ENCODE assay signal across 27 cellular contexts in the genomic region with DNA sequence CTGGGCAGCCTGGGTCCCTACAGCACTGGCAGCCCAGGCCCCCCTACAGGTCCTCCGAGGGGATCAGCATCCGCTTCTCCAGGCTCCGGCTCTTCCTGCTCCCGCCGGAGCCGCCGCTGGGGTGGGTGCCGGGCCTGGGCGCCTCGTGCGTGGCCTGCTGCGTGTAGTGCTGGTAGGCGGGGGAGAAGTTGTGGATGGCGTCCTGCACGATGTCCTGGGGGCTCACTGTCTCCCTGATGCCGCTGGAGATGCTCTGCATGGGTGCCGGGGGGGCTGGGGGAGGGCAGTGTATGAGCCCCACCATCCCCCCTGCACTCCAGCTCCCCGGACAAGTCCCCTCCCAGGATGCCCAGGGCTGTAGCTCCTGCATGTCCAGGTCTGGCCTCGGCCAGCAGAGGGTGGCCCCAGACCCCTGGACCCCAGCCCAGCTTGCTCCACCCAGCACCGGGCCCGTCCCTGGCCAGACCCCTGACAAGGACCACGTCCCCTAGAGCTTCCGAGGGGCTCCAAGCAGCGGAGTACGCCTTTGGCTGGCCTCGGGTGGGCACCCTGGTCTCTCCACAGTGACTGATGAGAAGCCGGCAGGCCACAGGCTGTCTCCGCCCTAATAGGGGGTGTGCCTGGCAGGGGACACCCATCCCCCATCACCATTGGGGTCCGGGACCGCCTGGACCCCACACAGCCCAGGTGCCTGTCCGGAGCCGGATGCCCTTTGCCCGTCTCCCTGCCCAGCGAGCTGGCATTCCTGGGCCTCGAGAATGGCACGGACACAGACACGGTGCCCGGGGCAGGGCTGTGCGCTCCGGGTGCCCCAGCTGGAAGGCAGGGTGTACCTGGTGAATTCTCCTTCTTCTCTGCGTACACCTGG. TPM values are rescaled to one million over a fixed set of nuclear protein-coding genes. Genes with fewer than 3 reads are reported as not detected.
"Had no signal": no experiment of that assay in that cellular context is flagged by ENCODE, and none has a peak within 500 bp of the region (broad histone marks: within the 10 kb centered on the region; RNA-seq: fewer than 3 reads in every experiment).

No MANE protein-coding gene starts in this region.

- H3K4me3 ChIP-seq: breast epithelium, heart left ventricle, left lung, lung, mucosa of descending colon, sigmoid colon, stomach, suprapubic skin, tibial artery had no signal

- H3K27ac Mint-ChIP-seq: activated CD4-positive, alpha-beta T cell treated with anti-CD3 and anti-CD28 coated beads for 36 hours; activated CD8-positive, alpha-beta memory T cell treated with anti-CD3 and anti-CD28 coated beads, Interleukin-2, amount 10 ng/mL, durations not matched to agents 7 days and 5 days; activated CD8-positive, alpha-beta T cell treated with anti-CD3 and anti-CD28 coated beads, Interleukin-2, amount 10 ng/mL, durations not matched to agents 7 days and 5 days; activated naive CD4-positive, alpha-beta T cell treated with anti-CD3 and anti-CD28 coated beads, Interleukin-2, amount 50 U/mL, for 72 hours; activated T-cell treated with anti-CD3 and anti-CD28 coated beads, Interleukin-2, amount 50 U/mL, for 72 hours; endodermal cell; immature natural killer cell; natural killer cell treated with Interleukin-12 subunit alpha and Interleukin-12 subunit beta and Interleukin-15 and Interleukin-18, amount 100 ng/mL, for 72 hours; stimulated activated naive B cell treated with anti-CD40 and anti-IgM and Interleukin-4, amounts not matched to agents 10 μg/mL and 1 μg/mL and 100 μg/mL, for 72 hours had no signal

- H3K4me3 Mint-ChIP-seq: activated CD4-positive, alpha-beta T cell treated with anti-CD3 and anti-CD28 coated beads for 36 hours; activated CD8-positive, alpha-beta memory T cell treated with anti-CD3 and anti-CD28 coated beads, Interleukin-2, amount 10 ng/mL, durations not matched to agents 7 days and 5 days; activated CD8-positive, alpha-beta T cell treated with anti-CD3 and anti-CD28 coated beads, Interleukin-2, amount 10 ng/mL, durations not matched to agents 7 days and 5 days; activated T-cell treated with anti-CD3 and anti-CD28 coated beads, Interleukin-2, amount 50 U/mL, for 72 hours; endodermal cell; immature natural killer cell; natural killer cell treated with Interleukin-12 subunit alpha and Interleukin-12 subunit beta and Interleukin-15 and Interleukin-18, amount 100 ng/mL, for 72 hours; stimulated activated naive B cell treated with anti-CD40 and anti-IgM and Interleukin-4, amounts not matched to agents 10 μg/mL and 1 μg/mL and 100 μg/mL, for 72 hours had no signal

- H3K4me1 Mint-ChIP-seq: activated CD4-positive, alpha-beta T cell treated with anti-CD3 and anti-CD28 coated beads for 36 hours; activated CD8-positive, alpha-beta memory T cell treated with anti-CD3 and anti-CD28 coated beads, Interleukin-2, amount 10 ng/mL, durations not matched to agents 7 days and 5 days; endodermal cell; immature natural killer cell had no signal

- H3K36me3 Mint-ChIP-seq: activated CD8-positive, alpha-beta memory T cell treated with anti-CD3 and anti-CD28 coated beads, Interleukin-2, amount 10 ng/mL, durations not matched to agents 7 days and 5 days; activated naive CD4-positive, alpha-beta T cell treated with anti-CD3 and anti-CD28 coated beads, Interleukin-2, amount 50 U/mL, for 72 hours; immature natural killer cell; natural killer cell treated with Interleukin-12 subunit alpha and Interleukin-12 subunit beta and Interleukin-15 and Interleukin-18, amount 100 ng/mL, for 72 hours had no signal

- H3K9me3 Mint-ChIP-seq: activated naive CD4-positive, alpha-beta T cell treated with anti-CD3 and anti-CD28 coated beads, Interleukin-2, amount 50 U/mL, for 72 hours; activated T-cell treated with anti-CD3 and anti-CD28 coated beads, Interleukin-2, amount 50 U/mL, for 72 hours; endodermal cell; immature natural killer cell; natural killer cell treated with Interleukin-12 subunit alpha and Interleukin-12 subunit beta and Interleukin-15 and Interleukin-18, amount 100 ng/mL, for 72 hours; stimulated activated naive B cell treated with anti-CD40 and anti-IgM and Interleukin-4, amounts not matched to agents 10 μg/mL and 1 μg/mL and 100 μg/mL, for 72 hours had no signal

- DNase-seq: activated CD4-positive, alpha-beta T cell treated with anti-CD3 and anti-CD28 coated beads for 36 hours; activated CD4-positive, CD25-positive, alpha-beta regulatory T cell; activated CD8-positive, alpha-beta memory T cell treated with anti-CD3 and anti-CD28 coated beads, Interleukin-2, amount 10 ng/mL, durations not matched to agents 7 days and 5 days; activated CD8-positive, alpha-beta T cell treated with anti-CD3 and anti-CD28 coated beads, Interleukin-2, amount 10 ng/mL, durations not matched to agents 7 days and 5 days; activated naive CD4-positive, alpha-beta T cell; activated T-cell treated with anti-CD3 and anti-CD28 coated beads, Interleukin-2, amount 50 U/mL, for 72 hours; central memory CD4-positive, alpha-beta T cell; endodermal cell; foreskin fibroblast; heart left ventricle; hypothalamus; immature natural killer cell; left lung; mucosa of descending colon; sigmoid colon; small intestine; stimulated activated naive B cell treated with anti-CD40 and anti-IgM and Interleukin-4, amounts not matched to agents 10 μg/mL and 1 μg/mL and 100 μg/mL, for 72 hours; stomach had no signal

- H3K27ac ChIP-seq: heart left ventricle, left lung, sigmoid colon, suprapubic skin, tibial artery had no signal

- ATAC-seq: activated CD4-positive, alpha-beta T cell treated with anti-CD3 and anti-CD28 coated beads for 36 hours; activated CD8-positive, alpha-beta T cell treated with anti-CD3 and anti-CD28 coated beads, Interleukin-2, amount 10 ng/mL, durations not matched to agents 7 days and 5 days; esophagus mucosa; heart left ventricle; left lung; mucosa of descending colon; natural killer cell treated with Interleukin-12 subunit alpha and Interleukin-12 subunit beta and Interleukin-15 and Interleukin-18, amount 100 ng/mL, for 72 hours had no signal

- H3K27me3 ChIP-seq: breast epithelium, heart left ventricle, left lung, sigmoid colon, stomach, suprapubic skin, tibial artery had no signal

- H3K36me3 ChIP-seq: breast epithelium had no signal

- H3K4me1 ChIP-seq: sigmoid colon had no signal

- H3K9me3 ChIP-seq: breast epithelium, heart left ventricle, left lung, mucosa of descending colon, sigmoid colon, stomach, suprapubic skin, tibial artery had no signal

- H3K27me3 Mint-ChIP-seq: activated CD4-positive, alpha-beta T cell treated with anti-CD3 and anti-CD28 coated beads for 36 hours; activated CD8-positive, alpha-beta memory T cell treated with anti-CD3 and anti-CD28 coated beads, Interleukin-2, amount 10 ng/mL, durations not matched to agents 7 days and 5 days; natural killer cell treated with Interleukin-12 subunit alpha and Interleukin-12 subunit beta and Interleukin-15 and Interleukin-18, amount 100 ng/mL, for 72 hours; stimulated activated naive B cell treated with anti-CD40 and anti-IgM and Interleukin-4, amounts not matched to agents 10 μg/mL and 1 μg/mL and 100 μg/mL, for 72 hours had no signal

RNA-seq across cellular contexts. Expression of gene TMEM184A, which starts 8.9 kb away (rescaled TPM):
- total RNA-seq: activated CD8-positive, alpha-beta memory T cell treated with anti-CD3 and anti-CD28 coated beads, Interleukin-2, amount 10 ng/mL, durations not matched to agents 7 days and 5 days; activated CD8-positive, alpha-beta T cell treated with anti-CD3 and anti-CD28 coated beads, Interleukin-2, amount 10 ng/mL, durations not matched to agents 7 days and 5 days; natural killer cell treated with Interleukin-12 subunit alpha and Interleukin-12 subunit beta and Interleukin-15 and Interleukin-18, amount 100 ng/mL, for 72 hours; posterior vena cava; T-helper 1 cell treated with Interleukin-12 subunit alpha and Interleukin-12 subunit beta and Interleukin-4 antibody, amounts not matched to agents 30 ng/mL and 1 ng/mL, for 36 hours had no signal
- polyA plus RNA-seq: immature natural killer cell had no signal
